Comparison of ENCODE assay signal across 8 cellular contexts in genomic region chr13:21074601-21075302, GRCh38. TPM values are rescaled to one million over a fixed set of nuclear protein-coding genes. Genes with fewer than 3 reads are reported as not detected.
DNase-seq lines count a peak whose midpoint lies in the region; ATAC-seq and TF ChIP-seq lines count a peak whose summit lies in the region.

No MANE protein-coding gene starts in this region.

- no peaks in the 10 kb centered on the region for H3K9me3 Mint-ChIP-seq in natural killer cell

- TF ChIP-seq CTCF in choroid plexus epithelial cell (conservative IDR thresholded peaks at IDR 0.05; ENCODE audit: low read depth, low read length) = no peak
- no peak for TF ChIP-seq CTCF in natural killer cell (IDR thresholded peaks at IDR 0.05)

- no peaks in the 10 kb centered on the region for H3K36me3 ChIP-seq in BLaER1 treated with 17β-estradiol and CSF1 and Interleukin-3, amounts not matched to agents 10 nM and 100 nM

- peak overlapping the region; percentile 53 to 72 (median 63) for H3K4me3 ChIP-seq in BLaER1 treated with 17β-estradiol and CSF1 and Interleukin-3, amounts not matched to agents 10 nM and 100 nM
- peak overlapping the region; percentile 67 for H3K4me3 ChIP-seq in choroid plexus epithelial cell (ENCODE audit: low read depth, low read length)

- peak overlapping the region; percentile 80 to 97 (median 92) for H3K4me2 ChIP-seq in BLaER1 treated with 17β-estradiol and CSF1 and Interleukin-3, amounts not matched to agents 10 nM and 100 nM

- H3K27me3 ChIP-seq in BLaER1 treated with 17β-estradiol and CSF1 and Interleukin-3, amounts not matched to agents 10 nM and 100 nM = no peaks in the 10 kb centered on the region

- H3K27ac Mint-ChIP-seq in natural killer cell = peak overlapping the region; percentile 89 to 95

- H3K36me3 Mint-ChIP-seq in natural killer cell = no peaks in the 10 kb centered on the region

- peak; percentile 63 to 70 (median 69) for ATAC-seq in natural killer cell
- no peak for ATAC-seq in HG03097 (IDR thresholded peaks at IDR 0.05; ENCODE audit: low FRiP score, unreplicated experiment)

- H4K20me1 ChIP-seq in BLaER1 treated with 17β-estradiol and CSF1 and Interleukin-3, amounts not matched to agents 10 nM and 100 nM = no peaks in the 10 kb centered on the region

- DNase-seq in NCI-H2227 (lab: John Stamatoyannopoulos, UW; ENCODE audit: unreplicated experiment) = peak; percentile 10
- no peak for DNase-seq in choroid plexus epithelial cell (ENCODE audit: low read depth)
- DNase-seq in natural killer cell = peak; percentile 32
- no peak for DNase-seq in NCI-H146 (lab: John Stamatoyannopoulos, UW)
- no peak for DNase-seq in cerebellar nuclear complex (lab: John Stamatoyannopoulos, UW)
- DNase-seq in OCI-M1 (lab: John Stamatoyannopoulos, UW) = no peak

- H3K9me3 ChIP-seq in BLaER1 treated with 17β-estradiol and CSF1 and Interleukin-3, amounts not matched to agents 10 nM and 100 nM (replicated peaks in 1 of 11) = no peaks in the 10 kb centered on the region

- intact Hi-C loops in natural killer cell (cut with micrococcal nuclease) = loop anchor here (1.0 kb wide), 1 partner anchor 13 kb away; the partner anchor contains the start of gene LATS2

- H3K4me1 ChIP-seq in BLaER1 treated with 17β-estradiol and CSF1 and Interleukin-3, amounts not matched to agents 10 nM and 100 nM = peaks cover 28 to 91% (median 70%) of the 10 kb centered on the region in 10 experiments

- H3K9ac ChIP-seq in BLaER1 treated with 17β-estradiol and CSF1 and Interleukin-3, amounts not matched to agents 10 nM and 100 nM = peak overlapping the region; percentile 87 to 97 (median 90)

- peaks cover 0 to 4% of the 10 kb centered on the region in 2 donors for H3K27me3 Mint-ChIP-seq in natural killer cell (ENCODE audit: low read depth in 2 of 2)

- H3K4me1 Mint-ChIP-seq in natural killer cell = peaks cover 18 to 22% of the 10 kb centered on the region in 2 donors

- peak overlapping the region; percentile 85 for H3K4me3 Mint-ChIP-seq in natural killer cell

- peak overlapping the region; percentile 83 to 99 (median 97) for H3K27ac ChIP-seq in BLaER1 treated with 17β-estradiol and CSF1 and Interleukin-3, amounts not matched to agents 10 nM and 100 nM

RNA-seq across cellular contexts. Expression of gene LATS2, which starts 13.4 kb away (rescaled TPM):
- 10 to 100 TPM; 28.8 to 34.8 (median 29.0) TPM for total RNA-seq in natural killer cell

Comparison
In these comparisons a context has a peak if more than half of its experiments do, and no peak if none do; other contexts are left out.
1. DNase-seq: peak in NCI-H2227 (single experiment) and natural killer cell (single experiment); none in choroid plexus epithelial cell (single experiment), NCI-H146 (single experiment), cerebellar nuclear complex (0 of 2) and OCI-M1 (single experiment).